ENCODE assay signal across 16 cellular contexts in genomic region chr6:109513571-109514071, GRCh38. TPM values are rescaled to one million over a fixed set of nuclear protein-coding genes. Genes with fewer than 3 reads are reported as not detected.
DNase-seq lines count a peak whose midpoint lies in the region; TF ChIP-seq lines count a peak whose summit lies in the region.
"Had no signal": no experiment of that assay in that cellular context is flagged by ENCODE, and none has a peak within 500 bp of the region (broad histone marks: within the 10 kb centered on the region; RNA-seq: fewer than 3 reads in every experiment).

No MANE protein-coding gene starts in this region.

- no peak overlapping the region for H3K27ac ChIP-seq in mammary epithelial cell (ENCODE audit: insufficient read depth, low read depth, low read length)
- H3K27ac ChIP-seq: epithelial cell of prostate, suprapubic skin had no signal

- H4K20me1 ChIP-seq in mammary epithelial cell (ENCODE audit: insufficient read depth, low read length) = no peaks in the 10 kb centered on the region

- intact Hi-C loops in mammary epithelial cell (cut with micrococcal nuclease) (no loop called here), MCF 10A (cut with micrococcal nuclease) (no loop called here)

- H3K9me3 Mint-ChIP-seq in MCF 10A (ENCODE audit: unreplicated experiment) = no peaks in the 10 kb centered on the region

- no peaks in the 10 kb centered on the region for H3K36me3 ChIP-seq in mammary epithelial cell (ENCODE audit: insufficient read depth, low read length)
- H3K36me3 ChIP-seq: suprapubic skin had no signal

- no peak overlapping the region for H2AFZ ChIP-seq in mammary epithelial cell (ENCODE audit: low read depth, low read length)

- peaks cover 6% of the 10 kb centered on the region for H3K27me3 ChIP-seq in mammary epithelial cell (ENCODE audit: insufficient read depth, low read length)
- H3K27me3 ChIP-seq: suprapubic skin had no signal

- no peaks in the 10 kb centered on the region for H3K4me1 ChIP-seq in mammary epithelial cell (ENCODE audit: insufficient read depth, low read length)

- no peak overlapping the region for H3K9ac ChIP-seq in mammary epithelial cell (ENCODE audit: insufficient read depth, low read length)

- dilution Hi-C loops in mammary epithelial cell (cut with HindIII; ENCODE audit: low sequenced_read_pairs) = no loop called here

- H3K36me3 Mint-ChIP-seq in MCF 10A (ENCODE audit: insufficient read depth, unreplicated experiment) = no peaks in the 10 kb centered on the region

- no peak for TF ChIP-seq CTCF in mammary epithelial cell (conservative IDR thresholded peaks at IDR 0.05 in 1 of 2, IDR thresholded peaks at IDR 0.05 in 1 of 2; ENCODE audit: extremely low read depth in 1 of 2, insufficient read depth in 1 of 2, low read depth in 1 of 2, low read length in 2 of 2)
- TF ChIP-seq CTCF in MCF 10A (IDR thresholded peaks at IDR 0.05; ENCODE audit: unreplicated experiment) = no peak
- TF ChIP-seq CTCF in foreskin fibroblast (IDR thresholded peaks at IDR 0.05; ENCODE audit: low read depth, low read length) = no peak

- H3K4me1 Mint-ChIP-seq in MCF 10A (ENCODE audit: insufficient read depth, unreplicated experiment) = peaks cover 6% of the 10 kb centered on the region

- POLR2A ChIA-PET in MCF 10A (lab: Yijun Ruan, JAX) = no interaction called here

- no peaks in the 10 kb centered on the region for H3K27me3 Mint-ChIP-seq in MCF 10A (ENCODE audit: insufficient read depth, unreplicated experiment)
- H3K27me3 Mint-ChIP-seq: activated CD8-positive, alpha-beta memory T cell treated with anti-CD3 and anti-CD28 coated beads, Interleukin-2, amount 10 ng/mL, durations not matched to agents 7 days and 5 days; IgD-negative memory B cell had no signal

- DNase-seq in mammary epithelial cell (peak; percentile 49), MCF 10A (ENCODE audit: unreplicated experiment) (no peak), SW480 (ENCODE audit: low spot score) (peak; percentile 60), foreskin fibroblast (peak; percentile 34 to 61), smooth muscle cell of the brain vasculature (ENCODE audit: low read depth, low spot score) (peak; percentile 62), GF-D8 (lab: John Stamatoyannopoulos, UW) (no peak), Kasumi-1 (lab: John Stamatoyannopoulos, UW) (no peak), 8988T (no peak)
- DNase-seq: ACHN; activated CD8-positive, alpha-beta memory T cell treated with anti-CD3 and anti-CD28 coated beads, Interleukin-2, amount 10 ng/mL, durations not matched to agents 7 days and 5 days; aorta; NCI-H2081 treated with DMSO at 0.1 percent for 48 hours; stimulated activated CD4-positive, alpha-beta T cell treated with anti-CD3 and anti-CD28 coated beads, Interleukin-4, amount 100 ng/mL, for 4 hours had no signal

- in situ Hi-C loops in mammary epithelial cell (cut with MboI; ENCODE audit: low sequenced_read_pairs in 2 of 2) = no loop called here

- H3K9me3 ChIP-seq in mammary epithelial cell (replicated peaks; ENCODE audit: insufficient read depth, low read length) = no peaks in the 10 kb centered on the region
- H3K9me3 ChIP-seq: suprapubic skin had no signal

- WGBS in mammary epithelial cell (ENCODE audit: low coverage, missing lambda C conversion rate) = 0% methylated on average over 2 of the region's 2 CpGs

- no peak overlapping the region for H3K4me2 ChIP-seq in mammary epithelial cell (ENCODE audit: insufficient read depth, low read depth, low read length)

- H3K4me3 Mint-ChIP-seq in MCF 10A (ENCODE audit: unreplicated experiment) = no peak overlapping the region
- H3K4me3 Mint-ChIP-seq: activated CD8-positive, alpha-beta memory T cell treated with anti-CD3 and anti-CD28 coated beads, Interleukin-2, amount 10 ng/mL, durations not matched to agents 7 days and 5 days; IgD-negative memory B cell had no signal

- no peak overlapping the region for H3K27ac Mint-ChIP-seq in MCF 10A (ENCODE audit: low read depth, unreplicated experiment)
- H3K27ac Mint-ChIP-seq: activated CD8-positive, alpha-beta memory T cell treated with anti-CD3 and anti-CD28 coated beads, Interleukin-2, amount 10 ng/mL, durations not matched to agents 7 days and 5 days; IgD-negative memory B cell had no signal

- CTCF ChIA-PET in mammary epithelial cell (lab: Charles Lee; ENCODE audit: low non-redundant PET) = no interaction called here
- CTCF ChIA-PET in MCF 10A (lab: Yijun Ruan, JAX) = no interaction called here

- H3K4me3 ChIP-seq in mammary epithelial cell (replicated peaks in 1 of 3; ENCODE audit: insufficient read depth in 1 of 3, low read depth in 2 of 3, low read length in 3 of 3) (no peak overlapping the region), foreskin fibroblast (ENCODE audit: low read depth in 1 of 2, low read length in 2 of 2) (no peak overlapping the region)
- H3K4me3 ChIP-seq: suprapubic skin had no signal

- BruUV-seq in mammary epithelial cell (replicated peaks; lab: Mats Ljungman, UMichigan) (no TSS peak), MCF 10A (replicated peaks; lab: Mats Ljungman, UMichigan) (no TSS peak)

- no peaks in the 10 kb centered on the region for H3K79me2 ChIP-seq in mammary epithelial cell (ENCODE audit: insufficient read depth, low read length)

RNA-seq across cellular contexts. Expression of gene ZBTB24, which starts 30.6 kb away (rescaled TPM):
- total RNA-seq in mammary epithelial cell (10 to 100 TPM in 1 of 2 donors, 1 to 10 TPM in 1; 7.9 to 10.0 TPM), MCF 10A (2022) (9.6 and 10.4 TPM in 2 replicates)
- 3.4 TPM for polyA plus RNA-seq in mammary epithelial cell
- 5.7 TPM for polyA minus RNA-seq in mammary epithelial cell

RNA-seq across cellular contexts. Expression of gene MICAL1, which starts 58.0 kb away (rescaled TPM):
- total RNA-seq in mammary epithelial cell = 10 to 100 TPM; 36.3 to 44.0 TPM
- polyA plus RNA-seq in mammary epithelial cell = 18.3 TPM
- 27.0 TPM for polyA minus RNA-seq in mammary epithelial cell
- total RNA-seq in MCF 10A (2022) = 23.2 and 35.3 TPM in 2 replicates

Comparison
In these comparisons a context has a peak if more than half of its experiments do, and no peak if none do; other contexts are left out.
1. DNase-seq: peak in mammary epithelial cell (single experiment), SW480 (single experiment), foreskin fibroblast (2 of 2) and smooth muscle cell of the brain vasculature (single experiment); none in MCF 10A (single experiment), GF-D8 (single experiment), Kasumi-1 (0 of 2) and 8988T (single experiment).